Comparison of ENCODE assay signal across 8 cellular contexts in the genomic region with DNA sequence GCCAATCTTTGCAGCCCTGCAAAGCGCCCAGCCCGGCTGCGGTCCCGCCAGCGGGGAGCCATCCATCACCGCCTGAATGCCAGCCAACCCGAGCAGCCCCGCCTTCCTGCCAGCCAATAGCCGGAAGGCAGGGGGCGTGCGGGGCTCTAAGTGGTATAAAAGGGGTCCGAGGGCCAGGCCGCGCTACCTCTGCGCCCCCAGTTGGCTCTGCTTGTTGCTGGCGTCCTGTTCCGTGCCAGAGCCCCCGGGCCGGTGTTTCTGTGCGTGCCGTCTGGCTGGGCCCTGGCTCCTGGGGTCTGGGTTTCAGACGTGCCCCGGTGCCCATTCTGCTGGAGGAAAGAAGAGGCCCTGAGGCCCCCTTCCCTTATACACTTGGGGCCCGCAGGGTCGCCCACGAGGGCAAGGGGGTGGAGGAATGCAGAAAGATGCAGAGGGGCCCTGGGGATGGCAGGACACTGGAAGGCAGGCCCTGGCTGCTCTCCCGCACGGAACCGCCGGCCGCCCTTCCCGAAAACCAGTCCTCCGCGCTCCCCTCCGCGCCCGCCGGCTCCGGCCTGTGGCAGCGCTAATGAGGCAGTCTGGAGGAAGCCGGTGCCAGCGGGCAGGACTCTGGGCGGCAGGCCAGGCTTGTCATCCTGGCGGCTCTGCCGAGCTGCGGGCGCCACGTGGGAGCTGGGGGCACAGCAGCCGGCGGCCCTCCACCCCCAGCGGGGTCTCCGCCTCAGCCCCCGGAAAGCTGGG. TPM values are rescaled to one million over a fixed set of nuclear protein-coding genes. Genes with fewer than 3 reads are reported as not detected.
DNase-seq lines count a peak whose midpoint lies in the region; ATAC-seq and TF ChIP-seq lines count a peak whose summit lies in the region.

No MANE protein-coding gene starts in this region.

- H3K27ac Mint-ChIP-seq in activated B cell treated with CpG ODN at 0.5 μM for 24 hours = peak overlapping the region; percentile 53

- peak overlapping the region; percentile 43 to 84 (median 65) for H3K4me3 ChIP-seq in dorsolateral prefrontal cortex

- CTCF ChIA-PET in activated B cell treated with CpG ODN at 0.5 μM for 24 hours (lab: Charles Lee) = interaction anchor here (0.6 to 0.9 kb wide), 3 partner anchors 45 to 107 kb away, joined by 3 read pairs; no protein-coding TSS in a partner anchor

- intact Hi-C loops in activated B cell treated with CpG ODN at 0.5 μM for 24 hours (cut with micrococcal nuclease) = loop anchor here (1.0 to 10.0 kb wide), 8 partner anchors 11 to 855 kb away; partner anchors contain the start of genes CDK5RAP3 and SCRN2
- intact Hi-C loops in dorsolateral prefrontal cortex (cut with DNase I) = loop anchor here (2.0 to 10.0 kb wide), 4 partner anchors 181 to 861 kb away; partner anchors contain the start of gene SCRN2 (in 1 of the 2)

- peaks cover 2% of the 10 kb centered on the region for H3K36me3 Mint-ChIP-seq in activated B cell treated with CpG ODN at 0.5 μM for 24 hours (ENCODE audit: low read depth)

- H3K27me3 ChIP-seq in dorsolateral prefrontal cortex = no peaks in the 10 kb centered on the region

- peak; percentile 34 for DNase-seq in activated T-cell treated with anti-CD3 and anti-CD28 coated beads for 1 hour (ENCODE audit: low read depth)
- no peak for DNase-seq in activated T-cell treated with anti-CD3 and anti-CD28 coated beads for 4 hours
- peak; percentile 89 for DNase-seq in NCI-H2196 (lab: John Stamatoyannopoulos, UW; ENCODE audit: unreplicated experiment)
- DNase-seq in activated B cell treated with CpG ODN at 0.5 μM for 24 hours = peak; percentile 54
- DNase-seq in dorsolateral prefrontal cortex = peak; percentile 80 to 92 (median 88)
- peak; percentile 88 for DNase-seq in left kidney (ENCODE audit: low read depth, low spot score)
- DNase-seq in stimulated activated CD4-positive, alpha-beta T cell treated with anti-CD3 and anti-CD28 coated beads, Interleukin-15, amount 100 ng/mL, for 24 hours = peak; percentile 69

- ATAC-seq in activated B cell treated with CpG ODN at 0.5 μM for 24 hours (ENCODE audit: low read depth) = peak; percentile 6
- no peak for ATAC-seq in HG02840 (IDR thresholded peaks at IDR 0.05; ENCODE audit: low FRiP score, unreplicated experiment)

- TF ChIP-seq CTCF in activated B cell treated with CpG ODN at 0.5 μM for 24 hours (IDR thresholded peaks at IDR 0.05) = no peak
- peak in 45 of 56 donors; percentile 8 to 70 (median 39) for TF ChIP-seq CTCF in dorsolateral prefrontal cortex (IDR thresholded peaks at IDR 0.05 in 54 of 56, conservative IDR thresholded peaks at IDR 0.05 in 2 of 56; ENCODE audit: low read depth in 1 of 56, partially characterized antibody in 56 of 56)

- H3K27ac ChIP-seq in dorsolateral prefrontal cortex = peak overlapping the region in 58 of 59 donors; percentile 36 to 93 (median 84)

- POLR2A ChIA-PET in activated B cell treated with CpG ODN at 0.5 μM for 24 hours (lab: Charles Lee) = interaction anchor here (1.0 kb wide), 1 partner anchor 23 kb away, joined by 4 read pairs; no protein-coding TSS in a partner anchor

- peaks cover 10% of the 10 kb centered on the region for H3K27me3 Mint-ChIP-seq in activated B cell treated with CpG ODN at 0.5 μM for 24 hours

- peak overlapping the region; percentile 82 for H3K4me3 Mint-ChIP-seq in activated B cell treated with CpG ODN at 0.5 μM for 24 hours

- H3K9me3 Mint-ChIP-seq in activated B cell treated with CpG ODN at 0.5 μM for 24 hours = no peaks in the 10 kb centered on the region

- H3K4me1 Mint-ChIP-seq in activated B cell treated with CpG ODN at 0.5 μM for 24 hours = peaks cover 35% of the 10 kb centered on the region

RNA-seq across cellular contexts. Expression of gene COPZ2, which starts 14.0 kb away (rescaled TPM):
- 3.3 and 4.1 TPM in 2 replicates for total RNA-seq in activated B cell treated with CpG ODN at 0.5 μM for 24 hours
- total RNA-seq in dorsolateral prefrontal cortex = 10 to 100 TPM in 59 of 120 experiments, 1 to 10 TPM in 61; 3.8 to 22.7 (median 9.8) TPM

RNA-seq across cellular contexts. Expression of gene NFE2L1, which starts 24.6 kb away (rescaled TPM):
- total RNA-seq in activated B cell treated with CpG ODN at 0.5 μM for 24 hours (127 and 141 TPM in 2 replicates), dorsolateral prefrontal cortex (100 to 1,000 TPM; 120 to 279 (median 205) TPM)

RNA-seq across cellular contexts. Expression of gene CDK5RAP3, which starts 52.7 kb away (rescaled TPM):
- total RNA-seq in activated B cell treated with CpG ODN at 0.5 μM for 24 hours = 275 and 286 TPM in 2 replicates
- 100 to 1,000 TPM in 119 of 120 experiments, 10 to 100 TPM in 1; 99.4 to 256 (median 180) TPM for total RNA-seq in dorsolateral prefrontal cortex
